In genomic region chr10:109259293-109259692, GRCh38 we compare ENCODE assay signal across 29 cellular contexts.
DNase-seq lines count a peak whose midpoint lies in the region; ATAC-seq, FAIRE-seq and TF ChIP-seq lines count a peak whose summit lies in the region.
"Had no signal": no experiment of that assay in that cellular context is flagged by ENCODE, and none has a peak within 500 bp of the region (broad histone marks: within the 10 kb centered on the region; RNA-seq: fewer than 3 reads in every experiment).

No MANE protein-coding gene starts in this region.

- CTCF ChIA-PET in BJ (lab: Yijun Ruan, JAX), result interaction anchor here (0.6 to 1.1 kb wide), 2 partner anchors 24 to 194 kb away, joined by 3 read pairs; no protein-coding TSS in a partner anchor

- ATAC-seq in GM18505 (IDR thresholded peaks at IDR 0.05; ENCODE audit: unreplicated experiment), result no peak
- ATAC-seq: activated T-cell treated with anti-CD3 and anti-CD28 coated beads, Interleukin-2, amount 50 U/mL, for 4 hours; gastrocnemius medialis; left ventricle myocardium superior; stimulated activated memory B cell treated with anti-CD40 and anti-IgM and Interleukin-4, amounts not matched to agents 10 μg/mL and 1 μg/mL and 100 μg/mL, for 72 hours; T-helper 17 cell had no signal

- TF ChIP-seq CTCF in BJ (IDR thresholded peaks at IDR 0.05; ENCODE audit: insufficient read depth, low read depth, low read length) (no peak), choroid plexus epithelial cell (conservative IDR thresholded peaks at IDR 0.05; ENCODE audit: low read depth, low read length) (no peak)

- FAIRE-seq in HTR-8/SVneo (lab: Jason Lieb, UNC), result no peak
- FAIRE-seq: endothelial cell of umbilical vein, H54, islet of Langerhans had no signal

- no peaks in the 10 kb centered on the region for H3K27me3 ChIP-seq in BJ (ENCODE audit: control insufficient read depth, insufficient read depth, low read length)
- H3K27me3 ChIP-seq: gastrocnemius medialis, sigmoid colon, suprapubic skin had no signal

- POLR2A ChIA-PET in BJ (lab: Charles Lee), result no interaction called here

- no peak overlapping the region for H3K4me3 ChIP-seq in BJ (ENCODE audit: low read depth, low read length)
- H3K4me3 ChIP-seq in choroid plexus epithelial cell (ENCODE audit: low read depth, low read length), result no peak overlapping the region
- H3K4me3 ChIP-seq: gastrocnemius medialis, sigmoid colon, suprapubic skin had no signal

- TF ChIP-seq POLR2A in GM18505 (IDR thresholded peaks at IDR 0.05; ENCODE audit: borderline replicate concordance, extremely low read depth, insufficient read depth, insufficient read length), result no peak

- DNase-seq in BJ (ENCODE audit: low read depth), result peak; percentile 31
- peak; percentile 41 for DNase-seq in HTR-8/SVneo (ENCODE audit: insufficient read length, low spot score)
- peak; percentile 53 for DNase-seq in choroid plexus epithelial cell (ENCODE audit: low read depth)
- DNase-seq in renal cortical epithelial cell (ENCODE audit: low read depth), result peak; percentile 17
- DNase-seq in DMS 273 treated with DMSO at 0.1 percent for 48 hours (lab: John Stamatoyannopoulos, UW), result no peak
- no peak for DNase-seq in activated gamma-delta T cell treated with Interleukin-2 at 50 U/mL for 16 hours
- no peak for DNase-seq in stimulated activated CD4-positive, alpha-beta T cell treated with anti-CD3 and anti-CD28 coated beads, Interleukin-12 subunit alpha, Interleukin-12 subunit beta, amount 100 ng/mL, for 4 hours
- DNase-seq: activated CD4-positive, alpha-beta T cell treated with anti-CD3 and anti-CD28 coated beads for 4 hours; activated naive CD4-positive, alpha-beta T cell treated with anti-CD3 and anti-CD28 coated beads for 36 hours; activated T-cell treated with anti-CD3 and anti-CD28 coated beads, Interleukin-2, amount 50 U/mL, for 4 hours; AML-193; caudate nucleus; CD8-positive, alpha-beta memory T cell; DND-41; gastrocnemius medialis; hypothalamus; left ventricle myocardium superior; NCI-H1092 treated with DMSO at 0.1 percent for 48 hours; NCI-H2029 treated with DMSO at 0.1 percent for 48 hours; NCI-H446; sigmoid colon; stimulated activated CD4-positive, alpha-beta T cell treated with anti-CD3 and anti-CD28 coated beads, Interleukin-2, amount 100 ng/mL, for 24 hours; T-helper 17 cell had no signal

- H3K36me3 ChIP-seq in BJ (ENCODE audit: control insufficient read depth, insufficient read depth, low read length), result no peaks in the 10 kb centered on the region
- H3K36me3 ChIP-seq: gastrocnemius medialis, sigmoid colon, suprapubic skin had no signal

Comparison
In these comparisons a context has a peak if more than half of its experiments do, and no peak if none do; other contexts are left out.
1. DNase-seq: peak in BJ (single experiment), HTR-8/SVneo (single experiment), choroid plexus epithelial cell (single experiment) and renal cortical epithelial cell (single experiment); none in DMS 273 treated with DMSO at 0.1 percent for 48 hours (single experiment), activated gamma-delta T cell treated with Interleukin-2 at 50 U/mL for 16 hours (single experiment) and stimulated activated CD4-positive, alpha-beta T cell treated with anti-CD3 and anti-CD28 coated beads, Interleukin-12 subunit alpha, Interleukin-12 subunit beta, amount 100 ng/mL, for 4 hours (single experiment).